ENCODE assay signal across 8 cellular contexts in genomic region chr20:49046087-49046900, GRCh38. TPM values are rescaled to one million over a fixed set of nuclear protein-coding genes. Genes with fewer than 3 reads are reported as not detected.
DNase-seq lines count a peak whose midpoint lies in the region; ATAC-seq and TF ChIP-seq lines count a peak whose summit lies in the region.

CSE1L (plus strand) TSS chr20:49046312; CDS start chr20:49058464, 12,152 bp downstream.

- H3K4me1 ChIP-seq in Karpas-422 (ENCODE audit: low read length), result peaks cover 41% of the 10 kb centered on the region
- peaks cover 0 to 53% (median 21%) of the 10 kb centered on the region in 3 donors for H3K4me1 ChIP-seq in esophagus squamous epithelium

- peak within 1 kb of the TSS; percentile 77 for H2AFZ ChIP-seq in Karpas-422 (ENCODE audit: low read length)

- peak within 1 kb of the TSS; percentile 75 for H3K27ac ChIP-seq in Karpas-422 (ENCODE audit: low read length)
- peak within 1 kb of the TSS; percentile 95 to 99 (median 99) for H3K27ac ChIP-seq in esophagus squamous epithelium

- 0% methylated on average over 2 to 28 of the region's 80 CpGs for WGBS in esophagus squamous epithelium, 2 donors

- TF ChIP-seq POLR2A in esophagus squamous epithelium (IDR thresholded peaks at IDR 0.05), result peak in 3 of 4 donors; percentile 81 to 91 (median 90)

- H3K9me3 ChIP-seq in Karpas-422 (ENCODE audit: low read length) (no peaks in the 10 kb centered on the region), esophagus squamous epithelium (no peaks in the 10 kb centered on the region)

- ATAC-seq in GM21825 (IDR thresholded peaks at IDR 0.05; ENCODE audit: unreplicated experiment), result peak; percentile 81

- H3K27me3 ChIP-seq in Karpas-422 (ENCODE audit: low read length) (no peaks in the 10 kb centered on the region), esophagus squamous epithelium (no peaks in the 10 kb centered on the region)

- peak; percentile 96 for DNase-seq in DMS79 treated with DMSO at 0.1 percent for 48 hours (lab: John Stamatoyannopoulos, UW)
- DNase-seq in Karpas-422, result peak; percentile 98
- peak; percentile 98 for DNase-seq in RKO (ENCODE audit: low spot score)
- peak; percentile 92 for DNase-seq in activated T-helper 1 cell treated with Interleukin-2 at 50 U/mL for 16 hours (ENCODE audit: low read depth)
- DNase-seq in esophagus squamous epithelium (lab: John Stamatoyannopoulos, UW), result peak; percentile 85
- DNase-seq in myocyte (ENCODE audit: low read depth), result peak; percentile 96
- peak; percentile 86 to 90 for DNase-seq in stimulated activated CD8-positive, alpha-beta memory T cell treated with anti-CD3 and anti-CD28 coated beads, Interleukin-7, amount 100 ng/mL, for 48 hours (ENCODE audit: extremely low read depth in 1 of 2, low read depth in 1 of 2)

- peak within 1 kb of the TSS; percentile 85 for H3K9ac ChIP-seq in Karpas-422 (ENCODE audit: low read length)

- H3K9me2 ChIP-seq in Karpas-422 (replicated peaks; ENCODE audit: insufficient read depth, low read length), result no peaks in the 10 kb centered on the region

- peak in 4 of 6 experiments; percentile 28 to 56 (median 39) for TF ChIP-seq CTCF in esophagus squamous epithelium (IDR thresholded peaks at IDR 0.05)

- H3K4me2 ChIP-seq in Karpas-422 (ENCODE audit: low read depth, low read length, poor library complexity, severe bottlenecking), result peak within 1 kb of the TSS; percentile 87

- peaks cover 22% of the 10 kb centered on the region for H3K36me3 ChIP-seq in Karpas-422 (ENCODE audit: insufficient read depth, low read length)
- H3K36me3 ChIP-seq in esophagus squamous epithelium, result peaks cover 0 to 4% (median 0%) of the 10 kb centered on the region in 3 donors

- H3K4me3 ChIP-seq in Karpas-422 (ENCODE audit: low read length) (peak within 1 kb of the TSS; percentile 76), esophagus squamous epithelium (peak within 1 kb of the TSS; percentile 76 to 99 (median 97))

- H4K20me1 ChIP-seq in Karpas-422 (ENCODE audit: insufficient read depth, low read depth, low read length), result peaks cover 21% of the 10 kb centered on the region; the same call in 1 of the 2 replicates

- peaks cover 50% of the 10 kb centered on the region for H3K79me2 ChIP-seq in Karpas-422 (ENCODE audit: low read length)

- intact Hi-C loops in esophagus squamous epithelium (cut with DNase I), result no loop called here

RNA-seq across cellular contexts. Expression of gene CSE1L, which starts in this region (rescaled TPM):
- total RNA-seq in Karpas-422 (2014; rRNA removed; shearing (Covaris generic); ENCODE audit: low replicate concordance), result 39.1 and 82.3 TPM in 2 replicates
- total RNA-seq in esophagus squamous epithelium, result 10 to 100 TPM; 32.8 to 88.9 (median 70.1) TPM
- total RNA-seq in myocyte, result 70.1 and 78.5 TPM in 2 replicates
- polyA plus RNA-seq in myocyte (2012), result 15.8 TPM

Comparison
In these comparisons a context has a peak if more than half of its experiments do, and no peak if none do; other contexts are left out.
1. Peak in every context shown above with its lines: DNase-seq, ATAC-seq, H3K4me3 ChIP-seq and H3K27ac ChIP-seq.